In the genomic region with DNA sequence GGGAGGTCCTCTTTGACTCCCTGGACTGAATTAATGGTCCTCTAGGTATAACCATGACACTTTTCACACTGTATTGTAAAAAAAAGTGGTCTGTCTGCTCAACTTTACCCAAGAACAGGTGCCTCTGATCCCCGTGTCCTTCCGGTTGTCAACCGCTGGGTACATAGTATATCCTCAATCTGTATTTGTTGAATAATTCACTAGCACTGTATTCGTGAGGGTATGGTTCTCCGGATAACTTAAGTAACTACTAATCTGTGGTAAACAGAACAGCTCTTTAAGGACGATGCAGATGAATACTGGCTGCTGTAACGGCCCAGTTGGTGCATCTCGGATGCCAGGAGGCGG, we compare ENCODE assay signal across 8 cellular contexts. TPM values are rescaled to one million over a fixed set of nuclear protein-coding genes. Genes with fewer than 3 reads are reported as not detected.
DNase-seq lines count a peak whose midpoint lies in the region; TF ChIP-seq lines count a peak whose summit lies in the region.

No MANE protein-coding gene starts in this region.

- DNase-seq in HFFc6, result no peak
- DNase-seq in activated CD4-positive, alpha-beta memory T cell treated with anti-CD3 and anti-CD28 coated beads, Interleukin-2, amount 10 ng/mL, durations not matched to agents 7 days and 5 days, result no peak
- no peak for DNase-seq in kidney epithelial cell (ENCODE audit: low read depth)
- no peak for DNase-seq in NCI-H2227 treated with DMSO at 0.1 percent for 48 hours (lab: John Stamatoyannopoulos, UW)
- no peak for DNase-seq in kidney glomerular epithelial cell (lab: John Stamatoyannopoulos, UW)
- no peak for DNase-seq in AG08395 (ENCODE audit: low spot score)

- H3K27me3 ChIP-seq in DOHH2 (ENCODE audit: control insufficient read depth, low read length) (peaks cover 9% of the 10 kb centered on the region), kidney epithelial cell (ENCODE audit: control insufficient read depth, insufficient read depth, low read length) (peaks cover 4% of the 10 kb centered on the region)

- CTCF ChIA-PET in activated CD4-positive, alpha-beta memory T cell treated with anti-CD3 and anti-CD28 coated beads, Interleukin-2, amount 10 ng/mL, durations not matched to agents 7 days and 5 days (lab: Charles Lee), result interaction anchor here (1.3 to 1.6 kb wide), 2 partner anchors 12 to 47 kb away, joined by 3 to 10 read pairs; no protein-coding TSS in a partner anchor

- peaks cover 13% of the 10 kb centered on the region for H3K4me1 Mint-ChIP-seq in HFFc6 (ENCODE audit: low read depth)
- peaks cover 18% of the 10 kb centered on the region for H3K4me1 Mint-ChIP-seq in activated CD4-positive, alpha-beta memory T cell treated with anti-CD3 and anti-CD28 coated beads, Interleukin-2, amount 10 ng/mL, durations not matched to agents 7 days and 5 days

- H3K36me3 Mint-ChIP-seq in HFFc6 (ENCODE audit: low read depth), result no peaks in the 10 kb centered on the region
- H3K36me3 Mint-ChIP-seq in activated CD4-positive, alpha-beta memory T cell treated with anti-CD3 and anti-CD28 coated beads, Interleukin-2, amount 10 ng/mL, durations not matched to agents 7 days and 5 days (ENCODE audit: low read depth), result peaks cover 3% of the 10 kb centered on the region

- POLR2A ChIA-PET in activated CD4-positive, alpha-beta memory T cell treated with anti-CD3 and anti-CD28 coated beads, Interleukin-2, amount 10 ng/mL, durations not matched to agents 7 days and 5 days (lab: Charles Lee), result interaction anchor here (1.5 kb wide), 1 partner anchor 306 kb away, joined by 3 read pairs; the partner anchor contains the start of gene RUNDC3B

- H3K9me3 ChIP-seq in DOHH2 (ENCODE audit: control insufficient read depth, insufficient read depth, low read length), result no peaks in the 10 kb centered on the region

- H3K4me3 ChIP-seq in DOHH2 (ENCODE audit: low read length) (peak overlapping the region; percentile 82), kidney epithelial cell (ENCODE audit: low read depth, low read length) (peak overlapping the region; percentile 64), urinary bladder (ENCODE audit: low read depth, low read length) (peak overlapping the region; percentile 65)

- H3K9me2 ChIP-seq in DOHH2 (replicated peaks; ENCODE audit: control insufficient read depth, low read length), result no peaks in the 10 kb centered on the region

- 9% methylated on average over 9 of the region's 9 CpGs for WGBS in urinary bladder

- peaks cover 12% of the 10 kb centered on the region; the same call in 1 of the 2 replicates for H3K27me3 Mint-ChIP-seq in HFFc6 (ENCODE audit: insufficient read depth)
- peaks cover 34% of the 10 kb centered on the region for H3K27me3 Mint-ChIP-seq in activated CD4-positive, alpha-beta memory T cell treated with anti-CD3 and anti-CD28 coated beads, Interleukin-2, amount 10 ng/mL, durations not matched to agents 7 days and 5 days

- 0 out of 2 replicates have a peak, but pooled peaks cover 2% of the 10 kb centered on the region for H3F3A ChIP-seq in DOHH2 (ENCODE audit: control insufficient read depth, insufficient read depth)

- H3K36me3 ChIP-seq in DOHH2 (ENCODE audit: control insufficient read depth, low read length) (no peaks in the 10 kb centered on the region), kidney epithelial cell (ENCODE audit: control insufficient read depth, insufficient read depth, low read length) (no peaks in the 10 kb centered on the region), urinary bladder (ENCODE audit: insufficient read depth) (no peaks in the 10 kb centered on the region)

- no peak overlapping the region for H3K27ac ChIP-seq in DOHH2 (ENCODE audit: low read depth, low read length)
- H3K27ac ChIP-seq in urinary bladder (ENCODE audit: low read depth), result no peak overlapping the region

- no peak overlapping the region for H3K27ac Mint-ChIP-seq in HFFc6
- no peak overlapping the region for H3K27ac Mint-ChIP-seq in activated CD4-positive, alpha-beta memory T cell treated with anti-CD3 and anti-CD28 coated beads, Interleukin-2, amount 10 ng/mL, durations not matched to agents 7 days and 5 days

- H3K4me1 ChIP-seq in DOHH2 (ENCODE audit: control insufficient read depth, low read length) (peaks cover 14% of the 10 kb centered on the region), urinary bladder (ENCODE audit: insufficient read depth) (no peaks in the 10 kb centered on the region)

- H3K9me3 Mint-ChIP-seq in HFFc6, result no peaks in the 10 kb centered on the region
- H3K9me3 Mint-ChIP-seq in activated CD4-positive, alpha-beta memory T cell treated with anti-CD3 and anti-CD28 coated beads, Interleukin-2, amount 10 ng/mL, durations not matched to agents 7 days and 5 days, result no peaks in the 10 kb centered on the region

- H3K4me2 ChIP-seq in DOHH2 (ENCODE audit: low read length), result peak overlapping the region; percentile 84

- no peaks in the 10 kb centered on the region for H3K79me2 ChIP-seq in DOHH2 (ENCODE audit: control insufficient read depth, low read length)

- TF ChIP-seq CTCF in DOHH2 (IDR thresholded peaks at IDR 0.05; ENCODE audit: low read depth, low read length, poor library complexity, severe bottlenecking) (no peak), HFFc6 (IDR thresholded peaks at IDR 0.05) (no peak), kidney epithelial cell (IDR thresholded peaks at IDR 0.05; ENCODE audit: insufficient read depth, low read length, poor library complexity, severe bottlenecking) (no peak)

- H4K20me1 ChIP-seq in DOHH2 (ENCODE audit: control insufficient read depth, insufficient read depth, low read depth, low read length), result no peaks in the 10 kb centered on the region

- H3K4me3 Mint-ChIP-seq in HFFc6, result peak overlapping the region; percentile 82
- peak overlapping the region; percentile 84 for H3K4me3 Mint-ChIP-seq in activated CD4-positive, alpha-beta memory T cell treated with anti-CD3 and anti-CD28 coated beads, Interleukin-2, amount 10 ng/mL, durations not matched to agents 7 days and 5 days

RNA-seq across cellular contexts. Expression of gene ADAM22, which starts 0.5 kb away (rescaled TPM):
- under 1 TPM in 5 of 6 experiments, not detected in 1; 0.05 to 0.24 (median 0.12) TPM for total RNA-seq in HFFc6 (2021; fragmentation: NEBNext Ultra II Directional; extraction: Animal tissue kit (Norgen Biotek cat#: 25700))
- total RNA-seq in activated CD4-positive, alpha-beta memory T cell treated with anti-CD3 and anti-CD28 coated beads, Interleukin-2, amount 10 ng/mL, durations not matched to agents 7 days and 5 days, result 1 to 10 TPM; 1.1 to 1.5 TPM
- total RNA-seq in kidney epithelial cell (0.89 and 1.4 TPM in 2 replicates), urinary bladder (32.5 TPM)
- 2.9 TPM for polyA plus RNA-seq in urinary bladder

RNA-seq across cellular contexts. Expression of gene DBF4, which starts 57.3 kb away (rescaled TPM):
- total RNA-seq in HFFc6 (2021; fragmentation: NEBNext Ultra II Directional; extraction: Animal tissue kit (Norgen Biotek cat#: 25700)), result 10 to 100 TPM; 16.1 to 25.3 (median 23.5) TPM
- 10 to 100 TPM; 71.3 to 77.2 TPM for total RNA-seq in activated CD4-positive, alpha-beta memory T cell treated with anti-CD3 and anti-CD28 coated beads, Interleukin-2, amount 10 ng/mL, durations not matched to agents 7 days and 5 days
- total RNA-seq in kidney epithelial cell, result 17.0 and 22.8 TPM in 2 replicates
- total RNA-seq in urinary bladder, result 17.3 TPM
- 4.5 TPM for polyA plus RNA-seq in urinary bladder

RNA-seq across cellular contexts. Expression of gene SLC25A40, which starts 57.4 kb away (rescaled TPM):
- 10 to 100 TPM; 13.1 to 19.0 (median 15.7) TPM for total RNA-seq in HFFc6 (2021; fragmentation: NEBNext Ultra II Directional; extraction: Animal tissue kit (Norgen Biotek cat#: 25700))
- total RNA-seq in activated CD4-positive, alpha-beta memory T cell treated with anti-CD3 and anti-CD28 coated beads, Interleukin-2, amount 10 ng/mL, durations not matched to agents 7 days and 5 days, result 10 to 100 TPM; 54.1 to 59.5 TPM
- 10.5 and 25.3 TPM in 2 replicates for total RNA-seq in kidney epithelial cell
- total RNA-seq in urinary bladder, result 40.9 TPM
- polyA plus RNA-seq in urinary bladder, result 8.6 TPM

Comparison
In these comparisons a context has a peak if more than half of its experiments do, and no peak if none do; other contexts are left out.
1. RNA of gene ADAM22, which starts 0.5 kb away (total RNA-seq): 32.5 TPM in urinary bladder (single experiment); 1.1 to 1.5 TPM in activated CD4-positive, alpha-beta memory T cell treated with anti-CD3 and anti-CD28 coated beads, Interleukin-2, amount 10 ng/mL, durations not matched to agents 7 days and 5 days, 0.89 to 1.4 TPM in kidney epithelial cell and 0.05 to 0.24 TPM in HFFc6; every median in the first group is over 10 times any median in the second.
2. Peak in every context shown above with its lines, with median percentiles within 50 percentile points of each other: H3K4me3 ChIP-seq.